ENCODE assay signal across 8 cellular contexts in the genomic region with DNA sequence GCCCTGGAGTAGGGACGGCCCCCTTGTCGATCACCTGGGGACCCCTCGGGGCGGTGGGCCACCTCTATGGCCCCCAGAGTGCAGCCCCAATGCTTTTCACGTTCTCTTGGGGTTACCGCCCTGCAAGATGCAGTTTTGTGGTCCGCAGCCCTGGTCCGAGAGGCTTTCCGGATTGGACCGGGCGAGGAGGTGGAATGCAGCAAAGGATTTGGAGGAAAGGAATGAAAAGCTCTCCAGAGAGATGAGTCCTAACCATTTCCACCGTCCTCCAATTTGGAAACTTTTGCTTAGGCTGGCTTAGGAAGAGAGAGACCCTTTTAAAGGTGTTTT. TPM values are rescaled to one million over a fixed set of nuclear protein-coding genes. Genes with fewer than 3 reads are reported as not detected.
A peak's percentile ranks its signal among the peaks of the same experiment; 100 is the strongest.
DNase-seq lines count a peak whose midpoint lies in the region; ATAC-seq lines count a peak whose summit lies in the region.

No MANE protein-coding gene starts in this region.

- DNase-seq in COLO829 (ENCODE audit: low spot score): peak; percentile 25
- no peak for DNase-seq in immature natural killer cell
- no peak for DNase-seq in stimulated activated naive CD8-positive, alpha-beta T cell treated with anti-CD3 and anti-CD28 coated beads, Interleukin-15, Interleukin-2, amounts not matched to agents 100 U/mL and 50 U/mL, for 24 hours
- DNase-seq in putamen (ENCODE audit: low spot score): no peak
- no peak for DNase-seq in kidney glomerular epithelial cell (lab: John Stamatoyannopoulos, UW)

- peaks cover 0 to 3% (median 0%) of the 10 kb centered on the region in 3 donors for H3K27me3 Mint-ChIP-seq in immature natural killer cell (ENCODE audit: low read depth in 3 of 3)

- H3K4me3 Mint-ChIP-seq in immature natural killer cell: peak overlapping the region; percentile 51 to 66 (median 64)

- H3K9me3 Mint-ChIP-seq in immature natural killer cell: no peaks in the 10 kb centered on the region

- H3K27ac Mint-ChIP-seq in immature natural killer cell: peak overlapping the region in 3 of 6 donors; percentile 55 to 73 (median 57)

- peak; percentile 5 for ATAC-seq in HG03025 (IDR thresholded peaks at IDR 0.05; ENCODE audit: low FRiP score, unreplicated experiment)
- ATAC-seq in stimulated activated naive CD8-positive, alpha-beta T cell treated with anti-CD3 and anti-CD28 coated beads, Interleukin-15, Interleukin-2, amounts not matched to agents 100 U/mL and 50 U/mL, for 24 hours: peak; percentile 9
- no peak for ATAC-seq in activated CD4-positive, CD25-positive, alpha-beta regulatory T cell treated with anti-CD3 and anti-CD28 coated beads, Interleukin-2, amount 50 U/mL, for 24 hours

- H3K4me1 Mint-ChIP-seq in immature natural killer cell: peaks cover 19 to 20% of the 10 kb centered on the region in 2 donors

- peak overlapping the region; percentile 10 for H3K27ac ChIP-seq in angular gyrus (ENCODE audit: low read depth, low read length)

- H3K36me3 Mint-ChIP-seq in immature natural killer cell: no peaks in the 10 kb centered on the region

RNA-seq across cellular contexts. Expression of gene SLC25A43, which starts 0.6 kb away (rescaled TPM):
- polyA plus RNA-seq in immature natural killer cell: 10 to 100 TPM in 2 of 3 donors, 1 to 10 TPM in 1; 6.1 to 12.6 (median 10.7) TPM

Comparison
In these comparisons a context has a peak if more than half of its experiments do, and no peak if none do; other contexts are left out.
1. ATAC-seq: peak in HG03025 (single experiment) and stimulated activated naive CD8-positive, alpha-beta T cell treated with anti-CD3 and anti-CD28 coated beads, Interleukin-15, Interleukin-2, amounts not matched to agents 100 U/mL and 50 U/mL, for 24 hours (single experiment); none in activated CD4-positive, CD25-positive, alpha-beta regulatory T cell treated with anti-CD3 and anti-CD28 coated beads, Interleukin-2, amount 50 U/mL, for 24 hours (0 of 2).